ENCODE assay signal across 8 cellular contexts in the genomic region with DNA sequence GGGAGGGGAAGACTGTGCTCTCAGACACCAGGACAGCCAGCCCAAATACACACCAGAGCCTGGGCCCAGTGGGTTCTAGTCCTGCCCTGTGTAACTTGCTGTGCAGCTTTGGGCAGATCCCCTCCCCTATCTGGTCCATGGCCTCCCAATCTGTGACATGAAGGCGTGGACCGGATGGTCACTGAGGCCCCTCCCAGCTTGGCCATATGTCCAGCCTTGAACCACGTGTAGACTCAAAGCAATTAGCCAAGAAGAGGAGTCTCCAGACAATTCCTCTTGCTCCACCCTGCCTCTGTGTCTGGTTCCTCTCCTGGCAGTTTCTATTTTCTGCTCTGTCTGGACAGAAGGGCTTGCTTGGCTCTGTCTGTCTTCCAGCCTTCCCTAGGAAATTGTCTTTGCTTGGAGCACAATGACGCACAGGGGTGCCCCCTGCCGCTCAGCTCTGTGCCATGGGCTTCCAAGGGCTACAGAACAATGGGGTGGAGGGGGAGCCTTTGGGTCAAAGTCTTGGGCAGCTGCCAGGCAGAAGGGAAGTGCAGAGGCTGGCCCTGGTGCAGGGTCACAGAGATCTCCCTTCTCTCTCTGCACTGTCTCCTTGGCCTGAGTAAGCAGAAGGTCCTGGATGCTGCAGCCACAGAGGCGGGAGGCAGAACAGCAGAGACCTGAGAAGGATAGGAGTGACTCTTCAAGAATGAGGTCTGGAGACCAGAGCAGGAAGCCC.
DNase-seq lines count a peak whose midpoint lies in the region; ATAC-seq and TF ChIP-seq lines count a peak whose summit lies in the region.

No MANE protein-coding gene starts in this region.

- H3K4me3 Mint-ChIP-seq in chondrocyte (ENCODE audit: unreplicated experiment), result no peak overlapping the region

- TF ChIP-seq CTCF in AG04450 (IDR thresholded peaks at IDR 0.05; ENCODE audit: low read depth, low read length) (peak; percentile 32; the same call in 1 of the 2 replicates), chondrocyte (IDR thresholded peaks at IDR 0.05) (peak; percentile 36)

- no peak overlapping the region for H3K27ac Mint-ChIP-seq in chondrocyte (ENCODE audit: unreplicated experiment)

- DNase-seq in AG04450 (ENCODE audit: low read depth, low spot score) (no peak), Karpas-422 (peak; percentile 44), chondrocyte (ENCODE audit: low spot score) (no peak), lung microvascular endothelial cell (ENCODE audit: low read depth in 2 of 2) (peak; percentile 52 to 72), NCI-H524 treated with DMSO at 0.1 percent for 48 hours (lab: John Stamatoyannopoulos, UW) (no peak), NCI-H2107 treated with DMSO at 0.1 percent for 48 hours (lab: John Stamatoyannopoulos, UW; ENCODE audit: unreplicated experiment) (no peak), NCI-H1105 (lab: John Stamatoyannopoulos, UW) (no peak)

- H2AFZ ChIP-seq in Karpas-422 (ENCODE audit: low read length), result no peak overlapping the region

- H3K4me1 Mint-ChIP-seq in chondrocyte (ENCODE audit: low read depth), result peaks cover 9% of the 10 kb centered on the region

- no peak overlapping the region for H3K4me2 ChIP-seq in Karpas-422 (ENCODE audit: low read depth, low read length, poor library complexity, severe bottlenecking)

- POLR2A ChIA-PET in AG04450 (lab: Yijun Ruan, JAX), result no interaction called here

- H3K36me3 ChIP-seq in Karpas-422 (ENCODE audit: insufficient read depth, low read length), result no peaks in the 10 kb centered on the region

- peaks cover 1% of the 10 kb centered on the region for H3K9me3 Mint-ChIP-seq in chondrocyte (ENCODE audit: low read depth)

- no peaks in the 10 kb centered on the region for H3K79me2 ChIP-seq in Karpas-422 (ENCODE audit: low read length)

- H3K27me3 ChIP-seq in AG04450 (ENCODE audit: control insufficient read depth, insufficient read depth, low read length), result no peaks in the 10 kb centered on the region
- no peaks in the 10 kb centered on the region for H3K27me3 ChIP-seq in Karpas-422 (ENCODE audit: low read length)

- H4K20me1 ChIP-seq in Karpas-422 (ENCODE audit: insufficient read depth, low read depth, low read length), result no peaks in the 10 kb centered on the region

- CTCF ChIA-PET in AG04450 (lab: Charles Lee), result interaction anchor here (0.7 to 2.2 kb wide), 3 partner anchors 137 to 158 kb away, joined by 3 to 9 read pairs (median 4); no protein-coding TSS in a partner anchor

- no peaks in the 10 kb centered on the region for H3K9me3 ChIP-seq in AG04450 (ENCODE audit: control insufficient read depth, insufficient read depth, low read length)
- H3K9me3 ChIP-seq in Karpas-422 (ENCODE audit: low read length), result no peaks in the 10 kb centered on the region

- no peaks in the 10 kb centered on the region for H3K27me3 Mint-ChIP-seq in chondrocyte (ENCODE audit: low read depth)

- no peaks in the 10 kb centered on the region for H3K4me1 ChIP-seq in Karpas-422 (ENCODE audit: low read length)

- H3K9me2 ChIP-seq in Karpas-422 (replicated peaks; ENCODE audit: insufficient read depth, low read length), result no peaks in the 10 kb centered on the region

- no peak overlapping the region for H3K9ac ChIP-seq in Karpas-422 (ENCODE audit: low read length)

- H3K4me3 ChIP-seq in AG04450 (ENCODE audit: low read depth, low read length) (no peak overlapping the region), Karpas-422 (ENCODE audit: low read length) (no peak overlapping the region)

- no peaks in the 10 kb centered on the region for H3K36me3 Mint-ChIP-seq in chondrocyte (ENCODE audit: low read depth)

- H3K27ac ChIP-seq in AG04450 (ENCODE audit: low read depth, low read length) (no peak overlapping the region), Karpas-422 (ENCODE audit: low read length) (no peak overlapping the region)

- no peak for ATAC-seq in GM21619 (IDR thresholded peaks at IDR 0.05; ENCODE audit: unreplicated experiment)

Comparison
In these comparisons a context has a peak if more than half of its experiments do, and no peak if none do; other contexts are left out.
1. DNase-seq: peak in Karpas-422 (single experiment) and lung microvascular endothelial cell (2 of 2); none in AG04450 (single experiment), chondrocyte (single experiment), NCI-H524 treated with DMSO at 0.1 percent for 48 hours (single experiment), NCI-H2107 treated with DMSO at 0.1 percent for 48 hours (single experiment) and NCI-H1105 (single experiment).